In genomic region chr3:51974963-51975856, GRCh38 we compare ENCODE assay signal across 8 cellular contexts. TPM values are rescaled to one million over a fixed set of nuclear protein-coding genes. Genes with fewer than 3 reads are reported as not detected.
DNase-seq lines count a peak whose midpoint lies in the region; ATAC-seq and TF ChIP-seq lines count a peak whose summit lies in the region.

Gene ABHD14A, plus strand, starts transcription at chr3:51975064. Its CDS starts 72 bp downstream, at chr3:51975136.

- peak; percentile 39 for ATAC-seq in GM18858 (IDR thresholded peaks at IDR 0.05; ENCODE audit: unreplicated experiment)
- peak; percentile 56 for ATAC-seq in HG03175 (IDR thresholded peaks at IDR 0.05; ENCODE audit: unreplicated experiment)
- ATAC-seq in activated T-helper 17 cell treated with anti-CD3 and anti-CD28 coated beads, Interleukin-2, amount 50 U/mL, for 72 hours (replicated peaks), result peak; percentile 82
- ATAC-seq in naive B cell (ENCODE audit: low read depth in 2 of 2), result peak; percentile 80 to 83

- H3K36me3 Mint-ChIP-seq in activated T-helper 17 cell treated with anti-CD3 and anti-CD28 coated beads, Interleukin-2, amount 50 U/mL, for 72 hours (ENCODE audit: low read depth), result no peaks in the 10 kb centered on the region
- H3K36me3 Mint-ChIP-seq in naive B cell, result no peaks in the 10 kb centered on the region

- H3K4me3 Mint-ChIP-seq in activated T-helper 17 cell treated with anti-CD3 and anti-CD28 coated beads, Interleukin-2, amount 50 U/mL, for 72 hours, result peak within 1 kb of the TSS; percentile 87
- H3K4me3 Mint-ChIP-seq in naive B cell, result peak within 1 kb of the TSS; percentile 87 to 97 (median 95)

- CTCF ChIA-PET in A673 (lab: Charles Lee), result no interaction called here

- H3K9me3 Mint-ChIP-seq in activated T-helper 17 cell treated with anti-CD3 and anti-CD28 coated beads, Interleukin-2, amount 50 U/mL, for 72 hours, result no peaks in the 10 kb centered on the region
- H3K9me3 Mint-ChIP-seq in naive B cell, result no peaks in the 10 kb centered on the region

- intact Hi-C loops in A673 (cut with micrococcal nuclease; ENCODE audit: unreplicated experiment), result loop anchor here (2.0 kb wide), 1 partner anchor 32 kb away; the partner anchor contains the start of gene PARP3

- H3K27me3 Mint-ChIP-seq in activated T-helper 17 cell treated with anti-CD3 and anti-CD28 coated beads, Interleukin-2, amount 50 U/mL, for 72 hours, result no peaks in the 10 kb centered on the region
- H3K27me3 Mint-ChIP-seq in naive B cell, result no peaks in the 10 kb centered on the region

- H3K4me3 ChIP-seq in A673 (ENCODE audit: low read depth, low read length, poor library complexity, severe bottlenecking) (peak within 1 kb of the TSS; percentile 63), fibroblast of mammary gland (ENCODE audit: control insufficient read depth, low read depth, low read length) (peak within 1 kb of the TSS; percentile 86), stomach smooth muscle (ENCODE audit: low read length in 2 of 2) (peak within 1 kb of the TSS; percentile 46 to 93)

- H3K4me1 ChIP-seq in A673 (ENCODE audit: insufficient read depth, low read length, poor library complexity, severe bottlenecking) (peaks cover 8% of the 10 kb centered on the region), stomach smooth muscle (ENCODE audit: control insufficient read depth, insufficient read depth, low read length) (peaks cover 31% of the 10 kb centered on the region)

- H3K36me3 ChIP-seq in A673 (ENCODE audit: insufficient read depth, low read length, poor library complexity, severe bottlenecking) (no peaks in the 10 kb centered on the region), stomach smooth muscle (ENCODE audit: control insufficient read depth in 2 of 2, insufficient read depth in 2 of 2, low read length in 2 of 2) (no peaks in the 10 kb centered on the region)

- H3K9ac ChIP-seq in stomach smooth muscle (ENCODE audit: low read length in 2 of 2), result peak within 1 kb of the TSS; percentile 94 to 98

- no TSS peak for BruUV-seq in A673 (replicated peaks; lab: Mats Ljungman, UMichigan)

- H3K27ac ChIP-seq in A673 (ENCODE audit: low read depth, low read length, poor library complexity, severe bottlenecking) (no peak within 1 kb of the TSS), stomach smooth muscle (ENCODE audit: low read length) (peak within 1 kb of the TSS; percentile 94)

- POLR2A ChIA-PET in A673 (lab: Charles Lee; ENCODE audit: low non-redundant PET), result no interaction called here

- H3K27ac Mint-ChIP-seq in activated T-helper 17 cell treated with anti-CD3 and anti-CD28 coated beads, Interleukin-2, amount 50 U/mL, for 72 hours, result peak within 1 kb of the TSS; percentile 95
- H3K27ac Mint-ChIP-seq in naive B cell, result peak within 1 kb of the TSS; percentile 74 to 95 (median 88)

- H3K9me3 ChIP-seq in A673 (ENCODE audit: low read depth, low read length, poor library complexity, severe bottlenecking) (no peaks in the 10 kb centered on the region), stomach smooth muscle (ENCODE audit: control insufficient read depth in 2 of 2, low read length in 2 of 2) (no peaks in the 10 kb centered on the region)

- TF ChIP-seq CTCF in A673 (conservative IDR thresholded peaks at IDR 0.05; ENCODE audit: low read depth, low read length), result no peak
- no peak for TF ChIP-seq CTCF in fibroblast of mammary gland (conservative IDR thresholded peaks at IDR 0.05; ENCODE audit: control insufficient read depth, insufficient read depth, low read depth, low read length)

- peak; percentile 55 for DNase-seq in A673 (ENCODE audit: low spot score)
- peak; percentile 55 for DNase-seq in fibroblast of mammary gland (ENCODE audit: low read depth)
- peak; percentile 78 for DNase-seq in naive B cell

- H3K27me3 ChIP-seq in A673 (replicated peaks; ENCODE audit: insufficient read depth, low read depth, low read length, poor library complexity), result no peaks in the 10 kb centered on the region
- H3K27me3 ChIP-seq in stomach smooth muscle (ENCODE audit: control insufficient read depth in 1 of 2, insufficient read depth in 2 of 2, low read length in 2 of 2), result no peaks in the 10 kb centered on the region

- peaks cover 14% of the 10 kb centered on the region for H3K4me1 Mint-ChIP-seq in activated T-helper 17 cell treated with anti-CD3 and anti-CD28 coated beads, Interleukin-2, amount 50 U/mL, for 72 hours
- H3K4me1 Mint-ChIP-seq in naive B cell, result peaks cover 16 to 40% (median 28%) of the 10 kb centered on the region in 3 donors

TF ChIP-seq in PFSK-1, 5 proteins besides CTCF, POLR2A, EP300 and RAD21:
- TF ChIP-seq POLR2AphosphoS5 (IDR thresholded peaks at IDR 0.05; ENCODE audit: low read depth, low read length) (peak; percentile 53; the same call in 1 of the 2 replicates), FOXP2 (optimal IDR thresholded peaks at IDR 0.05; ENCODE audit: borderline replicate concordance, extremely low read depth, extremely low read length, insufficient read depth) (no peak)

RNA-seq across cellular contexts. Expression of gene ABHD14A, which starts in this region (rescaled TPM):
- total RNA-seq in A673 (2021), result 3.7 and 5.6 TPM in 2 replicates
- 14.8 TPM for polyA plus RNA-seq in PFSK-1 (2012; ENCODE audit: insufficient read length, low read depth)
- total RNA-seq in activated T-helper 17 cell treated with anti-CD3 and anti-CD28 coated beads, Interleukin-2, amount 50 U/mL, for 72 hours, result 10 to 100 TPM; 10.5 to 11.1 TPM
- polyA plus RNA-seq in naive B cell (ENCODE audit: low read depth in 6 of 6), result 10 to 100 TPM; 32.9 to 66.0 (median 40.4) TPM
